8 cellular contexts compared by ENCODE assay signal in the genomic region with DNA sequence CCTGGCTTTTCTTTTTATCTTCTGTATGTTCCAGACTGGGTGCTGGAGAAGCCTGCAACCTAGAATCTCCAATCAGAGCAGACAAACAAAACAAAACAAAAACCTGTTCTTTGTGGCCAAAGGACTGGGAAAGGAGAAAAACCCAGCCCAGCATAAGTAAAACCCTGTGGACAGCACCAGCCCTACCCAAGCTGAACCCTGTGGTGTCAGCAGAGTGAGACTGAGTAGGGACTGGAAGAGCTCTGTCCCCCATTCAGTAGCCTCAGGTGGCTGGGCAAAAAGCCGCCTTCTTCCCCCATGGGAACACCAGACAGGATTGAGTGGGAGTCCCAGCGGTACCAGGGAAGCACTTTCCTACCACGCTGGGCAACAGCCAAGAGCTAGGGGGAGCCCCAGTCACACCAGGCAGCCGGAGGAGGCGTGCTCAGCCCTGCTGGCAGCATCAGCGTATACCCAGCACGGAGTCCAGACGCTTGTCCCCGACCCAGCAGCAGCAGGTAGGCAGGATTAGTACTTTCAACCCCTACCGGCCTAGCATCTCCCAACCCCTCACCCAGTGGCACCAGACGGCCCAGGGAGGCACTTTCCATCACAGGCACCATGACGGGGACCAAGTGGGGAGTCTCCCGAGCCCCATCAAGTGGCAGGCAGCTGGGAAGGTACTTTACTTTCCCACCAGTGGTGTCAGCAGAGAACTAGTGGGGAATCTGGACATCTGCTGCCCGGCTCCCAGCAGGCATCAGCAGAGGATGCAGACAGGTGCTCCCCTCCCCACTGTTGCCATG. TPM values are rescaled to one million over a fixed set of nuclear protein-coding genes. Genes with fewer than 3 reads are reported as not detected.
A peak's percentile ranks its signal among the peaks of the same experiment; 100 is the strongest.
DNase-seq lines count a peak whose midpoint lies in the region; ATAC-seq and TF ChIP-seq lines count a peak whose summit lies in the region.

No MANE protein-coding gene starts in this region.

- H3K9ac ChIP-seq in BLaER1 treated with 17β-estradiol and CSF1 and Interleukin-3, amounts not matched to agents 10 nM and 100 nM, result peak overlapping the region in 1 of 11 experiments; percentile 34; a peak in 1 of 22 replicates

- H4K20me1 ChIP-seq in BLaER1 treated with 17β-estradiol and CSF1 and Interleukin-3, amounts not matched to agents 10 nM and 100 nM, result no peaks in the 10 kb centered on the region

- H3K4me1 ChIP-seq in BLaER1 treated with 17β-estradiol and CSF1 and Interleukin-3, amounts not matched to agents 10 nM and 100 nM, result peaks cover 0 to 21% (median 13%) of the 10 kb centered on the region in 10 experiments; a peak in 17 of 20 replicates
- no peaks in the 10 kb centered on the region for H3K4me1 ChIP-seq in lung (ENCODE audit: control insufficient read depth in 2 of 2, insufficient read depth in 2 of 2, low read length in 2 of 2)

- peak; percentile 96 to 98 for DNase-seq in NCI-H524 (lab: John Stamatoyannopoulos, UW)
- DNase-seq in activated CD4-positive, alpha-beta T cell treated with anti-CD3 and anti-CD28 coated beads, Interleukin-2, amount 50 U/mL, for 48 hours, result peak; percentile 49 to 62
- DNase-seq in effector CD8-positive, alpha-beta T cell (lab: John Stamatoyannopoulos, UW), result peak; percentile 9
- DNase-seq in lung (ENCODE audit: low spot score), result peak; percentile 76
- peak; percentile 32 for DNase-seq in stimulated activated CD8-positive, alpha-beta memory T cell treated with anti-CD3 and anti-CD28 coated beads, Interleukin-12 subunit alpha, Interleukin-12 subunit beta, amount 100 ng/mL, for 4 hours (ENCODE audit: low read depth)

- WGBS in lung, 2 donors, result 4 to 11% methylated on average over 11 to 14 of the region's 14 CpGs

- H3K36me3 ChIP-seq in BLaER1 treated with 17β-estradiol and CSF1 and Interleukin-3, amounts not matched to agents 10 nM and 100 nM, result no peaks in the 10 kb centered on the region
- H3K36me3 ChIP-seq in lung (ENCODE audit: control insufficient read depth in 2 of 2, insufficient read depth in 2 of 2, low read length in 2 of 2), result no peaks in the 10 kb centered on the region

- peak; percentile 48 for TF ChIP-seq CTCF in lung (IDR thresholded peaks at IDR 0.05; ENCODE audit: control extremely low read depth, extremely low read depth)

- peak overlapping the region; percentile 40 to 67 (median 51); a peak in 19 of 20 replicates for H3K4me3 ChIP-seq in BLaER1 treated with 17β-estradiol and CSF1 and Interleukin-3, amounts not matched to agents 10 nM and 100 nM
- H3K4me3 ChIP-seq in lung, result no peak overlapping the region

- no peaks in the 10 kb centered on the region for H3K27me3 ChIP-seq in BLaER1 treated with 17β-estradiol and CSF1 and Interleukin-3, amounts not matched to agents 10 nM and 100 nM
- no peaks in the 10 kb centered on the region for H3K27me3 ChIP-seq in lung (ENCODE audit: control insufficient read depth, insufficient read depth)

- ATAC-seq in GM19372 (IDR thresholded peaks at IDR 0.05; ENCODE audit: low read depth, unreplicated experiment), result peak; percentile 91
- ATAC-seq in HG03521 (IDR thresholded peaks at IDR 0.05; ENCODE audit: unreplicated experiment), result peak; percentile 66
- peak; percentile 86 for ATAC-seq in lung (ENCODE audit: insufficient read depth, low FRiP score)

- H3K4me2 ChIP-seq in BLaER1 treated with 17β-estradiol and CSF1 and Interleukin-3, amounts not matched to agents 10 nM and 100 nM, result peak overlapping the region; percentile 46 to 68 (median 59)

- H3K9me3 ChIP-seq in BLaER1 treated with 17β-estradiol and CSF1 and Interleukin-3, amounts not matched to agents 10 nM and 100 nM (replicated peaks in 1 of 11), result no peaks in the 10 kb centered on the region
- no peaks in the 10 kb centered on the region for H3K9me3 ChIP-seq in lung (ENCODE audit: control insufficient read depth in 2 of 2, insufficient read depth in 1 of 2, low read length in 1 of 2)

- no peak overlapping the region for H3K27ac ChIP-seq in BLaER1 treated with 17β-estradiol and CSF1 and Interleukin-3, amounts not matched to agents 10 nM and 100 nM
- no peak overlapping the region for H3K27ac ChIP-seq in lung (ENCODE audit: low read depth in 1 of 2, low read length in 1 of 2)

RNA-seq across cellular contexts. Expression of a gene that starts 8.6 kb away (rescaled TPM):
- 10 to 100 TPM in 1 of 2 donors, 1 to 10 TPM in 1; 8.5 to 13.9 TPM for total RNA-seq in lung
- polyA plus RNA-seq in lung, result 1 to 10 TPM; 2.9 to 3.0 TPM

Comparison
In these comparisons a context has a peak if more than half of its experiments do, and no peak if none do; other contexts are left out.
1. DNase-seq: peak in every context shown above with its lines; median percentile 97 in NCI-H524; 76 in lung; 56 in activated CD4-positive, alpha-beta T cell treated with anti-CD3 and anti-CD28 coated beads, Interleukin-2, amount 50 U/mL, for 48 hours; 32 in stimulated activated CD8-positive, alpha-beta memory T cell treated with anti-CD3 and anti-CD28 coated beads, Interleukin-12 subunit alpha, Interleukin-12 subunit beta, amount 100 ng/mL, for 4 hours; 9 in effector CD8-positive, alpha-beta T cell.